In genomic region chr1:40373323-40374283, GRCh38 we compare ENCODE assay signal across 8 cellular contexts. TPM values are rescaled to one million over a fixed set of nuclear protein-coding genes. Genes with fewer than 3 reads are reported as not detected.
DNase-seq lines count a peak whose midpoint lies in the region; ATAC-seq and TF ChIP-seq lines count a peak whose summit lies in the region.

TSS of gene SMAP2 (plus strand) at chr1:40373727. CDS start at chr1:40374121, 394 bp downstream.

- peaks cover 0 to 3% of the 10 kb centered on the region in 2 donors for H3K9me3 Mint-ChIP-seq in activated naive CD4-positive, alpha-beta T cell treated with anti-CD3 and anti-CD28 coated beads, Interleukin-2, amount 50 U/mL, for 72 hours

- H3K27ac ChIP-seq in temporal lobe (ENCODE audit: low read depth, low read length): peak within 1 kb of the TSS; percentile 59

- no peak for TF ChIP-seq CTCF in omental fat pad (IDR thresholded peaks at IDR 0.05)

- H3K4me3 ChIP-seq in GM08714 (ENCODE audit: low read length): peak within 1 kb of the TSS; percentile 74

- ATAC-seq in HG02610 (IDR thresholded peaks at IDR 0.05; ENCODE audit: unreplicated experiment) (peak; percentile 87), omental fat pad (ENCODE audit: low FRiP score) (peak; percentile 97)
- peak; percentile 87 for ATAC-seq in activated naive CD4-positive, alpha-beta T cell treated with anti-CD3 and anti-CD28 coated beads, Interleukin-2, amount 50 U/mL, for 72 hours

- DNase-seq in NCI-H1105 (lab: John Stamatoyannopoulos, UW) (peak; percentile 96), SKM-1 (lab: John Stamatoyannopoulos, UW; ENCODE audit: unreplicated experiment) (peak; percentile 88), glomerular endothelial cell (ENCODE audit: extremely low read depth, low read depth, low spot score) (no peak), omental fat pad (ENCODE audit: low spot score) (peak; percentile 85)
- peak; percentile 96 to 97 for DNase-seq in activated naive CD4-positive, alpha-beta T cell treated with anti-CD3 and anti-CD28 coated beads, Interleukin-2, amount 50 U/mL, for 72 hours (ENCODE audit: low spot score in 2 of 2)

- H3K36me3 Mint-ChIP-seq in activated naive CD4-positive, alpha-beta T cell treated with anti-CD3 and anti-CD28 coated beads, Interleukin-2, amount 50 U/mL, for 72 hours: peaks cover 32 to 41% of the 10 kb centered on the region in 2 donors

- peak within 1 kb of the TSS; percentile 98 to 99 for H3K27ac Mint-ChIP-seq in activated naive CD4-positive, alpha-beta T cell treated with anti-CD3 and anti-CD28 coated beads, Interleukin-2, amount 50 U/mL, for 72 hours

RNA-seq across cellular contexts. Expression of gene SMAP2, which starts in this region (rescaled TPM):
- total RNA-seq in activated naive CD4-positive, alpha-beta T cell treated with anti-CD3 and anti-CD28 coated beads, Interleukin-2, amount 50 U/mL, for 72 hours: 100 to 1,000 TPM; 229 to 299 TPM
- total RNA-seq in glomerular endothelial cell (9.5 and 13.6 TPM in 2 replicates), omental fat pad (100 to 1,000 TPM in 1 of 4 donors, 10 to 100 TPM in 3; 45.4 to 119 (median 60.1) TPM), temporal lobe (27.3 TPM)
